11 cellular contexts compared by ENCODE assay signal in genomic region chr17:69451416-69452394, GRCh38. TPM values are rescaled to one million over a fixed set of nuclear protein-coding genes. Genes with fewer than 3 reads are reported as not detected.
A peak's percentile ranks its signal among the peaks of the same experiment; 100 is the strongest.
DNase-seq lines count a peak whose midpoint lies in the region; ATAC-seq and TF ChIP-seq lines count a peak whose summit lies in the region.
"Had no signal": no experiment of that assay in that cellular context is flagged by ENCODE, and none has a peak within 500 bp of the region (broad histone marks: within the 10 kb centered on the region; RNA-seq: fewer than 3 reads in every experiment).

No MANE protein-coding gene starts in this region.

- ATAC-seq in GM18909 (IDR thresholded peaks at IDR 0.05; ENCODE audit: poor library complexity, unreplicated experiment) (peak; percentile 86), HG02571 (IDR thresholded peaks at IDR 0.05; ENCODE audit: unreplicated experiment) (peak; percentile 63), HG03521 (IDR thresholded peaks at IDR 0.05; ENCODE audit: unreplicated experiment) (peak; percentile 64)
- ATAC-seq: effector memory CD8-positive, alpha-beta T cell had no signal

- H3K4me3 Mint-ChIP-seq in nephron progenitor cell = peak overlapping the region; percentile 2
- H3K4me3 Mint-ChIP-seq: effector memory CD8-positive, alpha-beta T cell; neural crest cell had no signal

- DNase-seq in nephron progenitor cell (no peak), activated gamma-delta T cell (lab: John Stamatoyannopoulos, UW) (no peak), posterior vena cava (ENCODE audit: low spot score) (no peak), NCI-H345 treated with DMSO at 0.1 percent for 48 hours (lab: John Stamatoyannopoulos, UW; ENCODE audit: unreplicated experiment) (no peak)
- no peak for DNase-seq in activated T-cell treated with anti-CD3 and anti-CD28 coated beads, Interleukin-2, amount 50 U/mL, for 1 hour
- DNase-seq: effector memory CD8-positive, alpha-beta T cell; WERI-Rb-1 had no signal

- peaks cover 10% of the 10 kb centered on the region for H3K36me3 Mint-ChIP-seq in nephron progenitor cell (ENCODE audit: low read depth)

- intact Hi-C loops in posterior vena cava (cut with DNase I) = no loop called here

- peak overlapping the region; percentile 55 for H3K27ac Mint-ChIP-seq in nephron progenitor cell

- H3K9me3 Mint-ChIP-seq in nephron progenitor cell = no peaks in the 10 kb centered on the region
- H3K9me3 Mint-ChIP-seq: effector memory CD8-positive, alpha-beta T cell; neural crest cell had no signal

- peaks cover 79% of the 10 kb centered on the region for H3K4me1 Mint-ChIP-seq in nephron progenitor cell

- no peaks in the 10 kb centered on the region for H3K27me3 Mint-ChIP-seq in nephron progenitor cell (ENCODE audit: low read depth, poor library complexity)
- H3K27me3 Mint-ChIP-seq: effector memory CD8-positive, alpha-beta T cell had no signal

- no peak for TF ChIP-seq CTCF in nephron progenitor cell (IDR thresholded peaks at IDR 0.05)

RNA-seq across cellular contexts. Expression of gene MAP2K6, which starts 37.2 kb away (rescaled TPM):
- total RNA-seq in posterior vena cava = 1 to 10 TPM; 2.2 to 7.7 TPM
